8 cellular contexts compared by ENCODE assay signal in the genomic region with DNA sequence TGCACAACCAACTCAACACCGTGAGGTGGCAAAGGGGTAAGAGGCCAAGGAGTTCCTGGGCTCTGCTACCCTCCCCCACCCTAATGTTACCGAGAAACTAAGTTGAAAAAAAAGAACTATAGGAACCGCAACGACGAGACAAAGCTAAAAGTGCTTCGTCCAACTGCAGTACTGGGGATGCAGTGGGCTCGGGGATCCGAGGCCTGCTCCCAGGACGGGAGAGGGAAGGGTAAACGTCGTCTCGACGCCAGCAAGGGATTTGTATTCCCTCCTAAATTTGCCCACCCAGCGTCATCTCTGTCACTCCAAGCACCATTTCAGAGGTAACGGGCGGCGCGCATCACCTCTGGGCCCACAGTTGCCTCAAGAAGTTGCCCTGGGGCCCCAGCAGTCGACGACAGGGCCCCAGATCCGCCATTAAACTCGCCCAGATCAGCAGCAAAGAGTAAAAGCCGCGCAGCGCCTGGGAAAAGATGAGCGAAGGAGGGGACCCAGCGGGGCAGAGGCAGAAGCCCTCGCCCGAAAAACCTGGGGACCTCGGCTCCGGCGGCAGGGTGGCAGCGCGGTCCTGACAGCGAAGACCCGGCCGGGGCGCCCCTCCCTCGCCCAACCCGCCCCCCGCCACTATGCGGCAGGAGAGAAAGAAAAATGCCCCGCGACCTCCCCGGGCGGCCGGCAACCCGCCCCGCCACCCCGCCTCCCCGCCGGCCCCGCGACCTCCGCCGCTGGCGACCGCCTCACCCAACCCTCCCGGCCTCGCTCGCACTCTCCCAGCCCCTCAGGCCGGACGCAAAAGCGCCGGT. TPM values are rescaled to one million over a fixed set of nuclear protein-coding genes. Genes with fewer than 3 reads are reported as not detected.
DNase-seq lines count a peak whose midpoint lies in the region; ATAC-seq and TF ChIP-seq lines count a peak whose summit lies in the region.

No MANE protein-coding gene starts in this region.

- no peaks in the 10 kb centered on the region for H3K27me3 Mint-ChIP-seq in activated B cell treated with CpG ODN at 0.5 μM for 24 hours

- peak; percentile 77 for DNase-seq in Right ventricle myocardium inferior (ENCODE audit: missing footprints)
- no peak for DNase-seq in cardiac septum (ENCODE audit: low spot score)
- DNase-seq in activated B cell treated with CpG ODN at 0.5 μM for 24 hours: peak; percentile 52
- peak; percentile 53 for DNase-seq in central memory CD4-positive, alpha-beta T cell
- peak; percentile 43 to 52 for DNase-seq in left colon
- peak; percentile 12 to 35 for DNase-seq in stimulated activated CD4-positive, alpha-beta T cell treated with anti-CD3 and anti-CD28 coated beads, Interleukin-1b, Interleukin-23, amount 100 ng/mL, for 4 hours (ENCODE audit: low read depth in 2 of 2)

- peak overlapping the region; percentile 96 for H3K27ac Mint-ChIP-seq in activated B cell treated with CpG ODN at 0.5 μM for 24 hours

- H3K4me3 ChIP-seq in HUES64 (ENCODE audit: low read length): peak overlapping the region; percentile 74

- intact Hi-C loops in Right ventricle myocardium inferior (cut with DNase I) (loop anchor here (1.0 to 2.0 kb wide), 2 partner anchors 80 to 96 kb away; partner anchors contain the start of genes PSPC1 and ZMYM2), cardiac septum (cut with DNase I) (loop anchor here (2.0 to 10.0 kb wide), 2 partner anchors 80 to 228 kb away; partner anchors contain the start of genes MPHOSPH8 and PSPC1), activated B cell treated with CpG ODN at 0.5 μM for 24 hours (cut with micrococcal nuclease) (loop anchor here (1.0 to 10.0 kb wide), 9 partner anchors 80 to 1432 kb away; partner anchors contain the start of genes EEF1AKMT1, MPHOSPH8, PSPC1 and TPTE2), left colon (cut with DNase I, micrococcal nuclease) (loop anchor here in 1 of 2 donors (5.0 kb wide), 2 partner anchors 80 to 95 kb away; partner anchors contain the start of genes PSPC1 and ZMYM2)

- ATAC-seq in Right ventricle myocardium inferior (peak; percentile 2), activated B cell treated with CpG ODN at 0.5 μM for 24 hours (ENCODE audit: low read depth) (no peak), left colon (peak; percentile 9), HG03442 (IDR thresholded peaks at IDR 0.05; ENCODE audit: unreplicated experiment) (no peak)

- under 1% methylated on average over 56 of the region's 65 CpGs for WGBS in HUES64

- H3K9me3 Mint-ChIP-seq in activated B cell treated with CpG ODN at 0.5 μM for 24 hours: no peaks in the 10 kb centered on the region

- peak overlapping the region; percentile 89 for H3K4me3 Mint-ChIP-seq in activated B cell treated with CpG ODN at 0.5 μM for 24 hours

- H3K36me3 ChIP-seq in HUES64 (ENCODE audit: insufficient read depth, low read length): peaks cover 3% of the 10 kb centered on the region; the same call in 1 of the 2 replicates

- H3K27me3 ChIP-seq in HUES64 (ENCODE audit: insufficient read depth, low read length): no peaks in the 10 kb centered on the region

- H3K9ac ChIP-seq in HUES64 (ENCODE audit: low read depth, low read length): peak overlapping the region; percentile 88

- H3K27ac ChIP-seq in HUES64 (ENCODE audit: low read depth, low read length): peak overlapping the region; percentile 93

- peaks cover 24% of the 10 kb centered on the region for H3K36me3 Mint-ChIP-seq in activated B cell treated with CpG ODN at 0.5 μM for 24 hours (ENCODE audit: low read depth)

- peaks cover 20% of the 10 kb centered on the region for H3K4me1 ChIP-seq in HUES64 (ENCODE audit: insufficient read depth, low read length)

- no peaks in the 10 kb centered on the region for H3K9me3 ChIP-seq in HUES64 (ENCODE audit: insufficient read depth, low read depth, low read length)

- peaks cover 31% of the 10 kb centered on the region for H3K4me1 Mint-ChIP-seq in activated B cell treated with CpG ODN at 0.5 μM for 24 hours

- no peak for TF ChIP-seq CTCF in activated B cell treated with CpG ODN at 0.5 μM for 24 hours (IDR thresholded peaks at IDR 0.05)

- CTCF ChIA-PET in activated B cell treated with CpG ODN at 0.5 μM for 24 hours (lab: Charles Lee): interaction anchor here (1.4 kb wide), 1 partner anchor 65 kb away, joined by 3 read pairs; no protein-coding TSS in a partner anchor

- POLR2A ChIA-PET in activated B cell treated with CpG ODN at 0.5 μM for 24 hours (lab: Charles Lee): interaction anchor here (0.5 to 3.5 kb wide), 14 partner anchors 16 to 299 kb away, joined by 3 to 53 read pairs (median 4); partner anchors contain the start of genes GJA3, MPHOSPH8, PSPC1 and ZMYM2

RNA-seq across cellular contexts. Expression of gene ZMYM5, which starts 0.7 kb away (rescaled TPM):
- 7.5 TPM for total RNA-seq in Right ventricle myocardium inferior
- total RNA-seq in cardiac septum: 8.3 TPM
- polyA plus RNA-seq in HUES64 (2013, experiment 1 of 2): 7.7 TPM
- 8.4 TPM for polyA plus RNA-seq in HUES64 (2013, experiment 2 of 2)
- total RNA-seq in activated B cell treated with CpG ODN at 0.5 μM for 24 hours: 14.1 and 17.1 TPM in 2 replicates
- total RNA-seq in left colon: 1 to 10 TPM; 7.8 to 9.5 TPM

Comparison
In these comparisons a context has a peak if more than half of its experiments do, and no peak if none do; other contexts are left out.
1. ATAC-seq: peak in Right ventricle myocardium inferior (single experiment) and left colon (single experiment); none in activated B cell treated with CpG ODN at 0.5 μM for 24 hours (single experiment) and HG03442 (single experiment).